In the genomic region with DNA sequence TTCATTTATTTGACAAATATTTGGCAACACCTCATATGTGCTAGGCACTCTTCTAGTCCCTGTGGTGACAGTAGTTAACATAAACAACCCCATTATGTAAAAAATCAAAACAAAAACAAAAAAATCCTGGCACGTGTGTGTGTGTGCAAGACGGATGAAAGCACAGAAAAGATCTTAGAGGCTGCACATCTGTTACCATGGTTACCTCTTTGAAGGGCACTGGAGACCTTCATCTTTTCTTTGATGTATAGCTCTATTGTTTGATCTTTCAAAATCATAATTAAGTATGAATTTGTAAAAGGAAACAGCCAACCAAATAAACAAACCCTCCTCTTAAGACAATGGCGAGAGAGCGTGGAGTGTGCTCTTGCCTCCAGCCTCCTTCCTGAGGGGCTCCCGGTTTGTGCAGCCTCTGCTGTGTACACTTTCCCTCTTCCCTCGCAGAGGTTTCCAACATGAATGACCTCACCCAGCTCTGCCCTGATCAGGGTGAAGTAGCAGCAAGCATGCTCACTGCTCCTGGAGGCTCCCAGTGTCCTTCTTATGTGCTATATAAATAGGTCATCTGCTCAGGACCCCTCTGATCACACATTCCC, we compare ENCODE assay signal across 22 cellular contexts. TPM values are rescaled to one million over a fixed set of nuclear protein-coding genes. Genes with fewer than 3 reads are reported as not detected.
A peak's percentile ranks its signal among the peaks of the same experiment; 100 is the strongest.
DNase-seq lines count a peak whose midpoint lies in the region.
"Had no signal": no experiment of that assay in that cellular context is flagged by ENCODE, and none has a peak within 500 bp of the region (broad histone marks: within the 10 kb centered on the region; RNA-seq: fewer than 3 reads in every experiment).

No MANE protein-coding gene starts in this region.

- no peaks in the 10 kb centered on the region for H3K36me3 ChIP-seq in BLaER1
- H3K36me3 ChIP-seq: brain microvascular endothelial cell, thoracic aorta had no signal

- H4K20me1 ChIP-seq in BLaER1 = no peaks in the 10 kb centered on the region

- H3K4me2 ChIP-seq in BLaER1 = peak overlapping the region; percentile 59

- H3K9ac ChIP-seq in BLaER1 = no peak overlapping the region
- H3K9ac ChIP-seq: parathyroid adenoma had no signal

- H3K27ac ChIP-seq in BLaER1 = no peak overlapping the region
- H3K27ac ChIP-seq: brain microvascular endothelial cell, parathyroid adenoma, thoracic aorta had no signal

- no peaks in the 10 kb centered on the region for H3K9me3 ChIP-seq in BLaER1
- H3K9me3 ChIP-seq: thoracic aorta had no signal

- DNase-seq in DMS153 treated with DMSO at 0.1 percent for 48 hours (lab: John Stamatoyannopoulos, UW; ENCODE audit: unreplicated experiment) = peak; percentile 51
- DNase-seq in NCI-H1436 treated with DMSO at 0.1 percent for 48 hours (lab: John Stamatoyannopoulos, UW) = peak; percentile 37
- peak; percentile 31 for DNase-seq in dermis blood vessel endothelial cell
- no peak for DNase-seq in RKO (ENCODE audit: low spot score)
- no peak for DNase-seq in activated naive CD4-positive, alpha-beta T cell treated with Interleukin-2 at 50 U/mL for 16 hours
- no peak for DNase-seq in SIG-M5 treated with dmso at 0.1 percent for 504 hours (lab: John Stamatoyannopoulos, UW; ENCODE audit: unreplicated experiment)
- no peak for DNase-seq in OCI-M1 (lab: John Stamatoyannopoulos, UW)
- DNase-seq: activated CD4-positive, alpha-beta T cell treated with anti-CD3 and anti-CD28 coated beads, Interleukin-2, amount 10 ng/mL, durations not matched to agents 7 days and 5 days; activated CD8-positive, alpha-beta memory T cell treated with anti-CD3 and anti-CD28 coated beads, Interleukin-2, amount 50 U/mL, for 48 hours; activated effector memory CD4-positive, alpha-beta T cell treated with Interleukin-2 at 50 U/mL for 16 hours; brain microvascular endothelial cell; head of caudate nucleus; NCI-H187; NCI-H774; PC-3; SIG-M5; stimulated activated naive CD4-positive, alpha-beta T cell; T-helper 1 cell had no signal

- no peak overlapping the region for H3K4me3 ChIP-seq in BLaER1
- H3K4me3 ChIP-seq: thoracic aorta had no signal

- H3K4me1 ChIP-seq in BLaER1 = peaks cover 31% of the 10 kb centered on the region
- H3K4me1 ChIP-seq: parathyroid adenoma had no signal

- no peaks in the 10 kb centered on the region for H3K27me3 ChIP-seq in BLaER1

RNA-seq across cellular contexts. Expression of gene CACNA1S, which starts 28.0 kb away (rescaled TPM):
- not detected in 2 replicates for total RNA-seq in dermis blood vessel endothelial cell
- total RNA-seq: activated CD4-positive, alpha-beta T cell treated with anti-CD3 and anti-CD28 coated beads, Interleukin-2, amount 10 ng/mL, durations not matched to agents 7 days and 5 days; naive thymus-derived CD8-positive, alpha-beta T cell; PC-3; thoracic aorta had no signal

RNA-seq across cellular contexts. Expression of gene ASCL5, which starts 42.7 kb away (rescaled TPM):
- total RNA-seq in dermis blood vessel endothelial cell = not detected in 2 replicates
- total RNA-seq: activated CD4-positive, alpha-beta T cell treated with anti-CD3 and anti-CD28 coated beads, Interleukin-2, amount 10 ng/mL, durations not matched to agents 7 days and 5 days; thoracic aorta had no signal

Comparison
In these comparisons a context has a peak if more than half of its experiments do, and no peak if none do; other contexts are left out.
1. DNase-seq: peak in DMS153 treated with DMSO at 0.1 percent for 48 hours (single experiment), NCI-H1436 treated with DMSO at 0.1 percent for 48 hours (single experiment) and dermis blood vessel endothelial cell (single experiment); none in RKO (single experiment), activated naive CD4-positive, alpha-beta T cell treated with Interleukin-2 at 50 U/mL for 16 hours (single experiment), SIG-M5 treated with dmso at 0.1 percent for 504 hours (single experiment) and OCI-M1 (single experiment).